32 cellular contexts compared by ENCODE assay signal in genomic region chr17:36632916-36633846, GRCh38. TPM values are rescaled to one million over a fixed set of nuclear protein-coding genes. Genes with fewer than 3 reads are reported as not detected.
DNase-seq lines count a peak whose midpoint lies in the region; ATAC-seq and TF ChIP-seq lines count a peak whose summit lies in the region.
"Had no signal": no experiment of that assay in that cellular context is flagged by ENCODE, and none has a peak within 500 bp of the region (broad histone marks: within the 10 kb centered on the region; RNA-seq: fewer than 3 reads in every experiment).

No MANE protein-coding gene starts in this region.

- H3K36me3 ChIP-seq in HUES48 (ENCODE audit: control insufficient read depth, insufficient read depth, low read length) (no peaks in the 10 kb centered on the region), ectodermal cell (ENCODE audit: control insufficient read depth, insufficient read depth, low read length) (no peaks in the 10 kb centered on the region), trophoblast cell (ENCODE audit: control insufficient read depth in 1 of 2, insufficient read depth in 2 of 2, low read length in 2 of 2) (no peaks in the 10 kb centered on the region)
- H3K36me3 ChIP-seq: adrenal gland, BE2C, gastrocnemius medialis had no signal

- H3K4me2 ChIP-seq in trophoblast cell (ENCODE audit: low read length), result no peak overlapping the region
- H3K4me2 ChIP-seq: PC-9 had no signal

- no peak for TF ChIP-seq POLR2A in lower leg skin (IDR thresholded peaks at IDR 0.05)

- no peak overlapping the region for H3K14ac ChIP-seq in trophoblast cell (ENCODE audit: low read length)

- H2AK5ac ChIP-seq in trophoblast cell (ENCODE audit: low read length), result no peak overlapping the region

- 19 to 21% methylated on average over 18 to 19 of the region's 20 CpGs for WGBS in ectodermal cell, 2 experiments
- no CpG with 5 or more reads among the region's 20 CpGs for WGBS in trophoblast cell (ENCODE audit: extremely low coverage, insufficient coverage, insufficient read length)
- WGBS in lower leg skin, 2 donors, result 38 to 44% methylated on average over 20 of the region's 20 CpGs

- H3K27ac ChIP-seq in HUES48 (ENCODE audit: low read depth, low read length) (peak overlapping the region; percentile 16), ectodermal cell (ENCODE audit: insufficient read depth, low read depth, low read length, poor library complexity, severe bottlenecking) (no peak overlapping the region), trophoblast cell (ENCODE audit: low read depth, low read length) (no peak overlapping the region)
- H3K27ac ChIP-seq: adrenal gland, gastrocnemius medialis, PC-9, psoas muscle had no signal

- ATAC-seq in HG02852 (IDR thresholded peaks at IDR 0.05; ENCODE audit: unreplicated experiment) (no peak), GM21825 (IDR thresholded peaks at IDR 0.05; ENCODE audit: unreplicated experiment) (no peak)
- ATAC-seq: activated CD4-positive, CD25-positive, alpha-beta regulatory T cell treated with anti-CD3 and anti-CD28 coated beads, Interleukin-2, amount 50 U/mL, for 24 hours; activated T-helper 17 cell treated with anti-CD3 and anti-CD28 coated beads, Interleukin-2, amount 50 U/mL, for 72 hours; gastrocnemius medialis; psoas muscle; SK-N-SH treated with all-trans-retinoic acid at 6 μM for 48 hours; stimulated activated memory B cell treated with anti-CD40 and anti-IgM and Interleukin-4, amounts not matched to agents 10 μg/mL and 1 μg/mL and 100 μg/mL, for 72 hours had no signal

- H3K23ac ChIP-seq in trophoblast cell (ENCODE audit: low read length), result no peak overlapping the region

- H2BK5ac ChIP-seq in trophoblast cell (ENCODE audit: low read depth, low read length, poor library complexity), result no peak overlapping the region

- H3K27me3 ChIP-seq in HUES48 (ENCODE audit: control insufficient read depth, insufficient read depth, low read length) (peaks cover 24% of the 10 kb centered on the region), ectodermal cell (ENCODE audit: control insufficient read depth, insufficient read depth, low read length, poor library complexity, severe bottlenecking) (peaks cover 14% of the 10 kb centered on the region), trophoblast cell (ENCODE audit: insufficient read depth, low read length) (peaks cover 8% of the 10 kb centered on the region)
- H3K27me3 ChIP-seq: adrenal gland, BE2C, dorsolateral prefrontal cortex had no signal

- H3K4me3 ChIP-seq in HUES48 (ENCODE audit: low read depth, low read length) (peak overlapping the region; percentile 47), ectodermal cell (ENCODE audit: insufficient read depth, low read depth, low read length) (peak overlapping the region; percentile 4), iPS-18c (ENCODE audit: insufficient read depth, low read depth, low read length) (peak overlapping the region; percentile 29), trophoblast cell (ENCODE audit: low read depth, low read length) (no peak overlapping the region), lower leg skin (ENCODE audit: low read depth, poor library complexity, severe bottlenecking) (no peak overlapping the region)
- H3K4me3 ChIP-seq: adrenal gland, gastrocnemius medialis, PC-9, psoas muscle had no signal

- H3K79me1 ChIP-seq in trophoblast cell (ENCODE audit: low read length), result no peaks in the 10 kb centered on the region

- H3K18ac ChIP-seq in trophoblast cell (ENCODE audit: low read length), result no peak overlapping the region

- DNase-seq in putamen (ENCODE audit: low spot score), result peak; percentile 68
- no peak for DNase-seq in trophoblast cell
- no peak for DNase-seq in lower leg skin (ENCODE audit: low spot score in 2 of 2)
- DNase-seq: activated CD4-positive, alpha-beta memory T cell treated with anti-CD3 and anti-CD28 coated beads for 36 hours; activated CD8-positive, alpha-beta memory T cell treated with anti-CD3 and anti-CD28 coated beads, Interleukin-2, amount 50 U/mL, for 4 hours; activated naive CD4-positive, alpha-beta T cell treated with anti-CD3 and anti-CD28 coated beads, Interleukin-2, amount 10 ng/mL, durations not matched to agents 7 days and 5 days; adrenal gland; BE2C; cerebellar nuclear complex; DMS153; dorsolateral prefrontal cortex; gastrocnemius medialis; HFFc6; KG1; kidney; midbrain; naive B cell; NCI-H1105; NCI-H2029 treated with DMSO at 0.1 percent for 48 hours; occipital lobe; PC-9; psoas muscle; Right ventricle myocardium superior had no signal

- H4K8ac ChIP-seq in trophoblast cell (ENCODE audit: low read depth, low read length), result no peak overlapping the region

- H4K91ac ChIP-seq in trophoblast cell (ENCODE audit: low read depth, low read length), result no peak overlapping the region

- H2BK12ac ChIP-seq in trophoblast cell (ENCODE audit: low read length), result no peak overlapping the region

- no peak overlapping the region for H2BK120ac ChIP-seq in trophoblast cell (ENCODE audit: insufficient read depth, low read length, poor library complexity)

- TF ChIP-seq CTCF in lower leg skin (IDR thresholded peaks at IDR 0.05), result no peak

- H4K12ac ChIP-seq in trophoblast cell (ENCODE audit: low read depth, low read length), result no peak overlapping the region

- no peak overlapping the region for H3K4ac ChIP-seq in trophoblast cell (ENCODE audit: low read depth, low read length)

- intact Hi-C loops in lower leg skin (cut with DNase I; ENCODE audit: low total_unique reads), result no loop called here

- no peak overlapping the region for H2AFZ ChIP-seq in trophoblast cell (ENCODE audit: insufficient read depth, low read length, poor library complexity)
- H2AFZ ChIP-seq: PC-9 had no signal

- H3K9me3 ChIP-seq in HUES48 (ENCODE audit: control insufficient read depth, insufficient read depth, low read length), result no peaks in the 10 kb centered on the region
- H3K9me3 ChIP-seq in ectodermal cell (ENCODE audit: control insufficient read depth, low read length), result no peaks in the 10 kb centered on the region
- H3K9me3 ChIP-seq in iPS-18c (ENCODE audit: control insufficient read depth, insufficient read depth, low read length), result no peaks in the 10 kb centered on the region
- H3K9me3 ChIP-seq in trophoblast cell (ENCODE audit: insufficient read depth, low read depth, low read length), result no peaks in the 10 kb centered on the region
- H3K9me3 ChIP-seq: adrenal gland, BE2C, gastrocnemius medialis, psoas muscle had no signal

- no peak overlapping the region for H3K9ac ChIP-seq in HUES48 (ENCODE audit: low read depth, low read length)
- no peak overlapping the region for H3K9ac ChIP-seq in trophoblast cell (ENCODE audit: low read length)

- no peaks in the 10 kb centered on the region for H3K79me2 ChIP-seq in trophoblast cell (ENCODE audit: control insufficient read depth, insufficient read depth, low read length, poor library complexity)

- H3K4me1 ChIP-seq in HUES48 (ENCODE audit: control insufficient read depth, insufficient read depth, low read length) (peaks cover 16% of the 10 kb centered on the region), ectodermal cell (ENCODE audit: control insufficient read depth, insufficient read depth, low read length) (peaks cover 18% of the 10 kb centered on the region), trophoblast cell (ENCODE audit: control insufficient read depth in 1 of 2, insufficient read depth in 2 of 2, low read length in 2 of 2) (no peaks in the 10 kb centered on the region)
- H3K4me1 ChIP-seq: adrenal gland, psoas muscle had no signal

RNA-seq across cellular contexts. Expression of gene MRM1, which starts 31.8 kb away (rescaled TPM):
- polyA plus RNA-seq in ectodermal cell (2013, experiment 1 of 4), result 2.4 TPM
- 2.3 TPM for polyA plus RNA-seq in ectodermal cell (2013, experiment 2 of 4)
- 2.4 TPM for polyA plus RNA-seq in ectodermal cell (2013, experiment 3 of 4)
- 2.1 TPM for polyA plus RNA-seq in ectodermal cell (2013, experiment 4 of 4)
- 0.86 and 1.1 TPM in 2 replicates for polyA plus RNA-seq in trophoblast cell (2013)
- 1 to 10 TPM; 5.1 to 8.9 (median 5.9) TPM for total RNA-seq in lower leg skin

RNA-seq across cellular contexts. Expression of gene DHRS11, which starts 41.5 kb away (rescaled TPM):
- 32.5 TPM for polyA plus RNA-seq in ectodermal cell (2013, experiment 1 of 4)
- 27.0 TPM for polyA plus RNA-seq in ectodermal cell (2013, experiment 2 of 4)
- polyA plus RNA-seq in ectodermal cell (2013, experiment 3 of 4), result 24.3 TPM
- 26.6 TPM for polyA plus RNA-seq in ectodermal cell (2013, experiment 4 of 4)
- polyA plus RNA-seq in trophoblast cell (2013), result 5.6 and 5.7 TPM in 2 replicates
- total RNA-seq in lower leg skin, result 10 to 100 TPM; 11.3 to 21.1 (median 14.9) TPM

Comparison
In these comparisons a context has a peak if more than half of its experiments do, and no peak if none do; other contexts are left out.
1. H3K4me3 ChIP-seq: peak in HUES48 (single experiment), ectodermal cell (single experiment) and iPS-18c (single experiment); none in trophoblast cell (single experiment) and lower leg skin (single experiment).